ENCODE assay signal across 21 cellular contexts in genomic region chr4:60962286-60962685, GRCh38.
DNase-seq lines count a peak whose midpoint lies in the region; ATAC-seq and TF ChIP-seq lines count a peak whose summit lies in the region.
"Had no signal": no experiment of that assay in that cellular context is flagged by ENCODE, and none has a peak within 500 bp of the region (broad histone marks: within the 10 kb centered on the region; RNA-seq: fewer than 3 reads in every experiment).

No MANE protein-coding gene starts in this region.

- in situ Hi-C loops in SK-MEL-5 (cut with HindIII; ENCODE audit: low pct_unique_long_range_greater_than_20kb, low sequenced_read_pairs), result no loop called here

- DNase-seq in EH (ENCODE audit: low read depth) (peak; percentile 15), HT1080 (ENCODE audit: low read depth) (peak; percentile 6), SK-MEL-5 (ENCODE audit: low read depth, low spot score) (peak; percentile 23), iPS DF 6.9 (ENCODE audit: low read depth, low spot score) (peak; percentile 5), lower leg skin (ENCODE audit: low spot score in 2 of 2) (no peak), T1000 (lab: John Stamatoyannopoulos, UW) (no peak), upper lobe of left lung (no peak)
- DNase-seq: activated CD4-positive, CD25-positive, alpha-beta regulatory T cell; activated T-cell treated with anti-CD3 and anti-CD28 coated beads, Interleukin-2, amount 50 U/mL, for 1 hour; adrenal gland; GM23248; left cardiac atrium; naive B cell; NCI-H1105 treated with DMSO at 0.1 percent for 48 hours; NCI-H2107; NCI-H526 treated with DMSO at 0.1 percent for 48 hours; Peyer's patch; stimulated activated CD4-positive, alpha-beta T cell treated with anti-CD3 and anti-CD28 coated beads, Interleukin-2, amount 100 ng/mL, for 48 hours; stimulated activated naive CD4-positive, alpha-beta T cell; thyroid gland had no signal

- WGBS in iPS DF 6.9 (ENCODE audit: insufficient coverage, insufficient read length), result no CpG with 5 or more reads among the region's 5 CpGs
- 83 to 90% methylated on average over 5 of the region's 5 CpGs for WGBS in lower leg skin, 2 donors
- WGBS in upper lobe of left lung, 2 donors, result 83 to 86% methylated on average over 5 of the region's 5 CpGs

- intact Hi-C loops in lower leg skin (cut with DNase I; ENCODE audit: low total_unique reads), result no loop called here

- H3K27me3 ChIP-seq in iPS DF 6.9 (ENCODE audit: control insufficient read depth, insufficient read depth, low read length), result no peaks in the 10 kb centered on the region
- H3K27me3 ChIP-seq in upper lobe of left lung, result no peaks in the 10 kb centered on the region
- H3K27me3 ChIP-seq: adrenal gland, Peyer's patch, thyroid gland had no signal

- TF ChIP-seq CTCF in lower leg skin (IDR thresholded peaks at IDR 0.05) (no peak), upper lobe of left lung (IDR thresholded peaks at IDR 0.05) (no peak)

- no peak for TF ChIP-seq EP300 in upper lobe of left lung (IDR thresholded peaks at IDR 0.05)

- H3K4me1 ChIP-seq in iPS DF 6.9 (ENCODE audit: control insufficient read depth, insufficient read depth, low read length), result no peaks in the 10 kb centered on the region
- H3K4me1 ChIP-seq in upper lobe of left lung, result no peaks in the 10 kb centered on the region
- H3K4me1 ChIP-seq: adrenal gland, Peyer's patch, thyroid gland had no signal

- no peak overlapping the region for H3K27ac ChIP-seq in iPS DF 6.9 (ENCODE audit: low read length)
- no peak overlapping the region for H3K27ac ChIP-seq in upper lobe of left lung
- H3K27ac ChIP-seq: adrenal gland, GM23248, Peyer's patch, SK-N-MC, thyroid gland had no signal

- H3K4me3 ChIP-seq in iPS DF 6.9 (ENCODE audit: low read length) (no peak overlapping the region), lower leg skin (ENCODE audit: low read depth, poor library complexity, severe bottlenecking) (no peak overlapping the region), upper lobe of left lung (no peak overlapping the region)
- H3K4me3 ChIP-seq: adrenal gland, GM23248, Peyer's patch, SK-N-MC, thyroid gland had no signal

- H3K9me3 ChIP-seq in iPS DF 6.9 (ENCODE audit: control insufficient read depth, insufficient read depth, low read length), result no peaks in the 10 kb centered on the region
- no peaks in the 10 kb centered on the region for H3K9me3 ChIP-seq in upper lobe of left lung
- H3K9me3 ChIP-seq: adrenal gland, Peyer's patch, thyroid gland had no signal

- TF ChIP-seq POLR2A in lower leg skin (IDR thresholded peaks at IDR 0.05), result no peak
- TF ChIP-seq POLR2A in upper lobe of left lung (IDR thresholded peaks at IDR 0.05), result no peak

- no peaks in the 10 kb centered on the region for H3K36me3 ChIP-seq in iPS DF 6.9 (ENCODE audit: control insufficient read depth, insufficient read depth, low read length)
- H3K36me3 ChIP-seq in upper lobe of left lung, result no peaks in the 10 kb centered on the region
- H3K36me3 ChIP-seq: adrenal gland, Peyer's patch, thyroid gland had no signal

- ATAC-seq in upper lobe of left lung (ENCODE audit: low FRiP score in 2 of 2), result no peak
- ATAC-seq: left cardiac atrium had no signal

Comparison
In these comparisons a context has a peak if more than half of its experiments do, and no peak if none do; other contexts are left out.
1. DNase-seq: peak in EH (single experiment), HT1080 (single experiment), SK-MEL-5 (single experiment) and iPS DF 6.9 (single experiment); none in lower leg skin (0 of 2), T1000 (single experiment) and upper lobe of left lung (0 of 2).